Comparison of ENCODE assay signal across 8 cellular contexts in the genomic region with DNA sequence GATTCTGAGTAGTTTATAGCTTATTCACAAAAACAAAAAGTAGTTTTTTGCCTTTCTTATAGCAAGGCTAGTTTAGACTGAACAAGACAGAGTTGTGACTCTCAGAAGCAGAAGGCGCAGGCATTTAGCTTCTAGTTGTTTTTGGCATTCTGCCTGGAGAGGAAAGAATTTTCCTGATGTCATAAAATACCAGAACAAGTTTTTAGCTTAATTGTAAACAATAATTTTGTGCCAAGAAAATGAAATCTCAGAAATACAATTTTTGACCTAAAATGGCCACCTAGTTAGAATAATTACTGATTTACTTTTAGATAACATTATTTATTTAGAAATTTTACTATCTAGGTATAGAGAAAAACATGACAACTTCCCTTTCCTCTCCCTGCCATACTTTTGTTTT. TPM values are rescaled to one million over a fixed set of nuclear protein-coding genes. Genes with fewer than 3 reads are reported as not detected.
A peak's percentile ranks its signal among the peaks of the same experiment; 100 is the strongest.
DNase-seq lines count a peak whose midpoint lies in the region; ATAC-seq, FAIRE-seq and TF ChIP-seq lines count a peak whose summit lies in the region.

No MANE protein-coding gene starts in this region.

- no peak overlapping the region for H3K27ac ChIP-seq in thymus (ENCODE audit: low read depth)

- peak overlapping the region; percentile 43 for H3K4me3 ChIP-seq in lower leg skin (ENCODE audit: low read depth, poor library complexity, severe bottlenecking)
- H3K4me3 ChIP-seq in thymus (ENCODE audit: low read length), result peak overlapping the region; percentile 44

- H3K36me3 Mint-ChIP-seq in stimulated activated naive CD8-positive, alpha-beta T cell treated with anti-CD3 and anti-CD28 coated beads, Interleukin-15, Interleukin-2, amounts not matched to agents 100 ng/mL and 50 ng/mL, for 24 hours (ENCODE audit: low read depth), result peaks cover 3% of the 10 kb centered on the region

- no peak overlapping the region for H3K27ac Mint-ChIP-seq in stimulated activated naive CD8-positive, alpha-beta T cell treated with anti-CD3 and anti-CD28 coated beads, Interleukin-15, Interleukin-2, amounts not matched to agents 100 ng/mL and 50 ng/mL, for 24 hours

- peaks cover 3% of the 10 kb centered on the region for H3K27me3 Mint-ChIP-seq in stimulated activated naive CD8-positive, alpha-beta T cell treated with anti-CD3 and anti-CD28 coated beads, Interleukin-15, Interleukin-2, amounts not matched to agents 100 ng/mL and 50 ng/mL, for 24 hours

- WGBS in lower leg skin, 2 donors, result 0 to 3% methylated on average over 1 of the region's 1 CpG
- 6% methylated on average over 1 of the region's 1 CpG for WGBS in thymus

- no peaks in the 10 kb centered on the region for H3K36me3 ChIP-seq in thymus (ENCODE audit: control insufficient read depth, insufficient read depth)

- H3K4me1 Mint-ChIP-seq in stimulated activated naive CD8-positive, alpha-beta T cell treated with anti-CD3 and anti-CD28 coated beads, Interleukin-15, Interleukin-2, amounts not matched to agents 100 ng/mL and 50 ng/mL, for 24 hours (ENCODE audit: low read depth), result peaks cover 65% of the 10 kb centered on the region

- TF ChIP-seq CTCF in lower leg skin (IDR thresholded peaks at IDR 0.05), result no peak

- TF ChIP-seq POLR2A in lower leg skin (IDR thresholded peaks at IDR 0.05), result no peak

- H3K4me3 Mint-ChIP-seq in stimulated activated naive CD8-positive, alpha-beta T cell treated with anti-CD3 and anti-CD28 coated beads, Interleukin-15, Interleukin-2, amounts not matched to agents 100 ng/mL and 50 ng/mL, for 24 hours, result peak overlapping the region; percentile 87

- no peak for ATAC-seq in stimulated activated naive CD8-positive, alpha-beta T cell treated with anti-CD3 and anti-CD28 coated beads, Interleukin-15, Interleukin-2, amounts not matched to agents 100 U/mL and 50 U/mL, for 24 hours

- H3K9me3 ChIP-seq in thymus (ENCODE audit: control insufficient read depth), result no peaks in the 10 kb centered on the region

- no peaks in the 10 kb centered on the region for H3K27me3 ChIP-seq in thymus (ENCODE audit: control insufficient read depth, insufficient read depth)

- no peaks in the 10 kb centered on the region for H3K9me3 Mint-ChIP-seq in stimulated activated naive CD8-positive, alpha-beta T cell treated with anti-CD3 and anti-CD28 coated beads, Interleukin-15, Interleukin-2, amounts not matched to agents 100 ng/mL and 50 ng/mL, for 24 hours

- no peak for DNase-seq in stimulated activated naive CD8-positive, alpha-beta T cell treated with anti-CD3 and anti-CD28 coated beads, Interleukin-15, Interleukin-2, amounts not matched to agents 100 U/mL and 50 U/mL, for 24 hours
- DNase-seq in RCC 7860 (ENCODE audit: low spot score) (peak; percentile 68), lower leg skin (ENCODE audit: low spot score in 2 of 2) (no peak), NCI-H1092 treated with DMSO at 0.1 percent for 48 hours (lab: John Stamatoyannopoulos, UW) (no peak), NCI-H1930 (lab: John Stamatoyannopoulos, UW) (no peak)

- FAIRE-seq in RCC 7860 (lab: Jason Lieb, UNC) (peak; percentile 85), colon (lab: Jason Lieb, UNC) (peak; percentile 28)

- H3K4me1 ChIP-seq in thymus (ENCODE audit: control insufficient read depth, insufficient read depth, low read length), result no peaks in the 10 kb centered on the region

- intact Hi-C loops in lower leg skin (cut with DNase I; ENCODE audit: low total_unique reads), result no loop called here

RNA-seq across cellular contexts. Expression of a gene that starts 1.0 kb away (rescaled TPM):
- 10 to 100 TPM in 3 of 4 donors, 1 to 10 TPM in 1; 9.3 to 15.5 (median 13.6) TPM for total RNA-seq in lower leg skin
- 16.1 TPM for polyA plus RNA-seq in thymus

RNA-seq across cellular contexts. Expression of a gene that starts 26.9 kb away (rescaled TPM):
- total RNA-seq in lower leg skin, result 100 to 1,000 TPM in 1 of 4 donors, 10 to 100 TPM in 3; 48.7 to 105 (median 58.9) TPM
- 110 TPM for polyA plus RNA-seq in thymus

RNA-seq across cellular contexts. Expression of a gene that starts 40.0 kb away (rescaled TPM):
- total RNA-seq in lower leg skin, result 10 to 100 TPM in 1 of 4 donors, 1 to 10 TPM in 3; 3.0 to 12.3 (median 6.4) TPM
- polyA plus RNA-seq in thymus, result 1.3 TPM
